Comparison of ENCODE assay signal across 8 cellular contexts in the genomic region with DNA sequence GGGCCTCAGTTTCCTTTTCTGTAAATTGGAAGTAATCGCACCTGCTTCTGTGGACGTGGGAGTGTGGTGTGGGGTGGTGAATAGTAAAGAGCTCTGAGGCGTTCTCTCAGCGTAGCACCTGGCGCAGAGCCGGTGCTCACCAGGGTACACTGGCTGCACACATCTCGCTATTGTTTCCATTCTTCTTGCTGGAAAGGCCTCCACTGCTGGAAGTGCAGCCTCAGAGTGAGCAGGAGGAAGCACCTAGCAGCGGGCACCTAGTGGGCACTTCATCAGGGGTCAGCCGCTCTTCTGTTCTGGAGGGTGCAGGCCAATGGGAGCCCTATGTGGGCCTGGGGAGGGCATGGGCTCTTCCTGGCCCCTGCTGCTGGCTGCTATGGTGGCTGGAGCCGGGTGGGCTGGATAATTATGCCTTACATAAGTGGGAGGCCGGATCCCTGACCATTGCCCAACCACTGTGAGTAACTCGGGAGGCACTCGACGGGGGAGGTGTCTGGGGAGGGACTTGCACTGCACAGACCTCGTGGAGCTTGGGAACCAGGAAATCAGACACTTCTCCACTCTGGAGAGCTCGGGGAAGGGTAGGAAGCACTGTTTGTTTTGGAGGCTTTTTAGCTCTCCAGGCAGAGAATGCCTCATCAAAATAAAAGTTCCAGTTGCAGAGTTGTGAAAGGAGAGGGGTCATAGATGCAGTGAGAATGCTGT. TPM values are rescaled to one million over a fixed set of nuclear protein-coding genes. Genes with fewer than 3 reads are reported as not detected.
A peak's percentile ranks its signal among the peaks of the same experiment; 100 is the strongest.
DNase-seq lines count a peak whose midpoint lies in the region; ATAC-seq and TF ChIP-seq lines count a peak whose summit lies in the region.

No MANE protein-coding gene starts in this region.

- H3K36me3 ChIP-seq in CD8-positive, alpha-beta T cell (ENCODE audit: insufficient read depth, low read length), result no peaks in the 10 kb centered on the region
- H3K36me3 ChIP-seq in Peyer's patch, result no peaks in the 10 kb centered on the region
- no peaks in the 10 kb centered on the region for H3K36me3 ChIP-seq in breast epithelium
- H3K36me3 ChIP-seq in spleen, result peaks cover 0 to 15% (median 0%) of the 10 kb centered on the region in 6 donors

- no peaks in the 10 kb centered on the region for H3K27me3 ChIP-seq in CD8-positive, alpha-beta T cell (ENCODE audit: insufficient read depth, low read length)
- H3K27me3 ChIP-seq in Peyer's patch, result no peaks in the 10 kb centered on the region
- no peaks in the 10 kb centered on the region for H3K27me3 ChIP-seq in breast epithelium
- H3K27me3 ChIP-seq in spleen (replicated peaks in 1 of 7), result peaks cover 0 to 4% (median 0%) of the 10 kb centered on the region in 7 donors

- peaks cover 17% of the 10 kb centered on the region for H3K36me3 Mint-ChIP-seq in CD8-positive, alpha-beta T cell

- TF ChIP-seq CTCF in CD8-positive, alpha-beta T cell (IDR thresholded peaks at IDR 0.05), result no peak
- peak in 1 of 6 experiments; percentile 16 for TF ChIP-seq CTCF in Peyer's patch (IDR thresholded peaks at IDR 0.05)
- TF ChIP-seq CTCF in breast epithelium (IDR thresholded peaks at IDR 0.05), result no peak
- TF ChIP-seq CTCF in spleen (IDR thresholded peaks at IDR 0.05 in 8 of 11, conservative IDR thresholded peaks at IDR 0.05 in 3 of 11), result no peak

- peak overlapping the region; percentile 94 for H3K4me3 Mint-ChIP-seq in CD8-positive, alpha-beta T cell

- no peaks in the 10 kb centered on the region for H3K9me3 ChIP-seq in CD8-positive, alpha-beta T cell (ENCODE audit: low read length)
- no peaks in the 10 kb centered on the region for H3K9me3 ChIP-seq in Peyer's patch
- no peaks in the 10 kb centered on the region for H3K9me3 ChIP-seq in breast epithelium
- H3K9me3 ChIP-seq in spleen, result no peaks in the 10 kb centered on the region

- H3K27ac ChIP-seq in CD8-positive, alpha-beta T cell (ENCODE audit: low read depth, low read length), result peak overlapping the region; percentile 69
- H3K27ac ChIP-seq in Peyer's patch (peak overlapping the region; percentile 90 to 98 (median 96)), breast epithelium (peak overlapping the region; percentile 96), spleen (peak overlapping the region; percentile 87 to 98 (median 96))

- H3K4me1 Mint-ChIP-seq in CD8-positive, alpha-beta T cell (ENCODE audit: low read depth), result peaks cover 48% of the 10 kb centered on the region

- ATAC-seq in CD8-positive, alpha-beta T cell, result no peak

- CTCF ChIA-PET in CD8-positive, alpha-beta T cell (lab: Charles Lee), result interaction anchor here (1.2 to 5.6 kb wide), 7 partner anchors 8 to 227 kb away, joined by 4 to 41 read pairs (median 5); no protein-coding TSS in a partner anchor

- H3K27ac Mint-ChIP-seq in CD8-positive, alpha-beta T cell, result peak overlapping the region; percentile 96

- no peak for DNase-seq in CD8-positive, alpha-beta T cell
- peak in 51 of 76 experiments; percentile 8 to 71 (median 43) for DNase-seq in HUDEP-2 (lab: John Stamatoyannopoulos, UW; ENCODE audit: unreplicated experiment in 76 of 76)
- peak; percentile 59 to 93 (median 87) for DNase-seq in Peyer's patch
- peak; percentile 84 to 89 for DNase-seq in breast epithelium (ENCODE audit: low spot score in 2 of 2)
- DNase-seq in kidney glomerular epithelial cell (lab: John Stamatoyannopoulos, UW), result peak; percentile 94
- peak; percentile 91 for DNase-seq in spleen
- no peak for DNase-seq in putamen (ENCODE audit: low spot score)
- DNase-seq in NCI-H82 treated with DMSO at 0.1 percent for 48 hours (lab: John Stamatoyannopoulos, UW; ENCODE audit: unreplicated experiment), result no peak

- peaks cover 40% of the 10 kb centered on the region for H3K4me1 ChIP-seq in CD8-positive, alpha-beta T cell (ENCODE audit: insufficient read depth, low read length)
- peaks cover 0 to 48% (median 28%) of the 10 kb centered on the region in 4 donors for H3K4me1 ChIP-seq in Peyer's patch
- peaks cover 12 to 29% of the 10 kb centered on the region in 2 donors for H3K4me1 ChIP-seq in breast epithelium
- H3K4me1 ChIP-seq in spleen, result peaks cover 47 to 95% (median 69%) of the 10 kb centered on the region in 6 donors

- peak; percentile 62 to 88 for TF ChIP-seq POLR2A in Peyer's patch (IDR thresholded peaks at IDR 0.05)
- TF ChIP-seq POLR2A in breast epithelium (IDR thresholded peaks at IDR 0.05), result no peak
- TF ChIP-seq POLR2A in spleen (IDR thresholded peaks at IDR 0.05), result peak in 1 of 3 donors; percentile 44

- POLR2A ChIA-PET in CD8-positive, alpha-beta T cell (lab: Charles Lee), result interaction anchor here (0.9 to 1.9 kb wide), 3 partner anchors 9 to 165 kb away, joined by 3 to 12 read pairs (median 5); no protein-coding TSS in a partner anchor

- H3K27me3 Mint-ChIP-seq in CD8-positive, alpha-beta T cell (ENCODE audit: low read depth), result no peaks in the 10 kb centered on the region

- WGBS in spleen, 5 donors, result 3 to 8% (median 5%) methylated on average over 11 to 16 of the region's 16 CpGs

- intact Hi-C loops in CD8-positive, alpha-beta T cell (cut with DNase I, micrococcal nuclease), result loop anchor here in 1 of 2 experiments (5.0 kb wide), 1 partner anchor 266 kb away; no protein-coding TSS in a partner anchor
- intact Hi-C loops in breast epithelium (cut with DNase I; ENCODE audit: low total_unique reads), result no loop called here
- intact Hi-C loops in spleen (cut with DNase I; ENCODE audit: low total_unique reads), result loop anchor here (10.0 kb wide), 1 partner anchor 161 kb away; a partner anchor contains a TSS

- H3K9me3 Mint-ChIP-seq in CD8-positive, alpha-beta T cell, result no peaks in the 10 kb centered on the region

- peak overlapping the region; percentile 78 for H3K4me3 ChIP-seq in CD8-positive, alpha-beta T cell (ENCODE audit: low read depth, low read length)
- H3K4me3 ChIP-seq in Peyer's patch (peak overlapping the region; percentile 68 to 95 (median 88)), breast epithelium (peak overlapping the region; percentile 67 to 90 (median 86)), spleen (peak overlapping the region; percentile 87 to 99 (median 96))

RNA-seq across cellular contexts. Expression of a gene that starts 1.7 kb away (rescaled TPM):
- total RNA-seq in CD8-positive, alpha-beta T cell, result 10 to 100 TPM; 59.9 to 63.8 TPM
- 100 to 1,000 TPM in 2 of 4 donors, 10 to 100 TPM in 2; 54.5 to 133 (median 102) TPM for total RNA-seq in Peyer's patch
- 10 to 100 TPM; 16.0 to 26.9 (median 22.0) TPM for total RNA-seq in breast epithelium
- total RNA-seq in spleen, result 100 to 1,000 TPM in 2 of 7 donors, 10 to 100 TPM in 5; 44.3 to 121 (median 83.6) TPM
- 10 to 100 TPM; 31.7 to 54.6 (median 46.3) TPM for polyA plus RNA-seq in spleen

RNA-seq across cellular contexts. Expression of a gene that starts 33.0 kb away (rescaled TPM):
- 1 to 10 TPM; 6.3 to 6.6 TPM for total RNA-seq in CD8-positive, alpha-beta T cell
- 10 to 100 TPM in 2 of 4 donors, 1 to 10 TPM in 2; 5.0 to 11.4 (median 10.1) TPM for total RNA-seq in Peyer's patch
- total RNA-seq in breast epithelium, result 10 to 100 TPM in 1 of 3 donors, 1 to 10 TPM in 2; 8.2 to 11.8 (median 8.6) TPM
- 10 to 100 TPM in 6 of 7 donors, 1 to 10 TPM in 1; 9.4 to 31.0 (median 16.6) TPM for total RNA-seq in spleen
- polyA plus RNA-seq in spleen, result 1 to 10 TPM; 1.3 to 5.9 (median 1.9) TPM

Comparison
In these comparisons a context has a peak if more than half of its experiments do, and no peak if none do; other contexts are left out.
1. DNase-seq: peak in HUDEP-2 (51 of 76), Peyer's patch (3 of 3), breast epithelium (2 of 2), kidney glomerular epithelial cell (single experiment) and spleen (single experiment); none in CD8-positive, alpha-beta T cell (0 of 7), putamen (single experiment) and NCI-H82 treated with DMSO at 0.1 percent for 48 hours (single experiment).
2. Peak in every context shown above with its lines, with median percentiles within 50 percentile points of each other: H3K27ac ChIP-seq and H3K4me3 ChIP-seq.